In genomic region chr7:53087274-53087673, GRCh38 we compare ENCODE assay signal across 24 cellular contexts. TPM values are rescaled to one million over a fixed set of nuclear protein-coding genes. Genes with fewer than 3 reads are reported as not detected.
DNase-seq lines count a peak whose midpoint lies in the region; ATAC-seq and TF ChIP-seq lines count a peak whose summit lies in the region.
"Had no signal": no experiment of that assay in that cellular context is flagged by ENCODE, and none has a peak within 500 bp of the region (broad histone marks: within the 10 kb centered on the region; RNA-seq: fewer than 3 reads in every experiment).

No MANE protein-coding gene starts in this region.

- no peak for ATAC-seq in Right ventricle myocardium superior (ENCODE audit: poor library complexity)
- ATAC-seq in left cardiac atrium, result no peak
- ATAC-seq in stimulated activated effector memory CD8-positive, alpha-beta T cell treated with anti-CD3 and anti-CD28 coated beads, Interleukin-12 subunit alpha, Interleukin-12 subunit beta, amount 100 ng/mL, for 72 hours, result peak; percentile 11
- ATAC-seq in upper lobe of right lung, result peak; percentile 29
- ATAC-seq: A549; CD8-positive, alpha-beta T cell had no signal

- peaks cover 22% of the 10 kb centered on the region for H3K9me3 Mint-ChIP-seq in stimulated activated effector memory CD8-positive, alpha-beta T cell treated with anti-CD3 and anti-CD28 coated beads, Interleukin-12 subunit alpha, Interleukin-12 subunit beta, amount 100 ng/mL, for 72 hours

- no peaks in the 10 kb centered on the region for H3K4me1 Mint-ChIP-seq in stimulated activated effector memory CD8-positive, alpha-beta T cell treated with anti-CD3 and anti-CD28 coated beads, Interleukin-12 subunit alpha, Interleukin-12 subunit beta, amount 100 ng/mL, for 72 hours
- H3K4me1 Mint-ChIP-seq: B cell had no signal

- DNase-seq in Right ventricle myocardium superior (peak; percentile 34), left cardiac atrium (no peak), upper lobe of right lung (no peak), erythroblast (lab: John Stamatoyannopoulos, UW) (no peak), NCI-H82 treated with DMSO at 0.1 percent for 48 hours (lab: John Stamatoyannopoulos, UW; ENCODE audit: unreplicated experiment) (no peak)
- no peak for DNase-seq in stimulated activated effector memory CD8-positive, alpha-beta T cell treated with anti-CD3 and anti-CD28 coated beads, Interleukin-12 subunit alpha, Interleukin-12 subunit beta, amount 100 ng/mL, for 72 hours (ENCODE audit: low spot score in 2 of 2)
- DNase-seq: AML-193; CD8-positive, alpha-beta T cell; DMS 273 treated with DMSO at 0.1 percent for 48 hours; DMS153; DMS53; DMS79; DND-41; EL; GDM1 had no signal

- H3K4me3 ChIP-seq in upper lobe of right lung, result no peak overlapping the region
- H3K4me3 ChIP-seq: A549; BLaER1 treated with 17β-estradiol and CSF1 and Interleukin-3, amounts not matched to agents 10 nM and 100 nM had no signal

- TF ChIP-seq POLR2A in erythroblast (IDR thresholded peaks at IDR 0.05; ENCODE audit: low read length), result no peak

- no peaks in the 10 kb centered on the region for H3K4me1 ChIP-seq in upper lobe of right lung
- H3K4me1 ChIP-seq: A549 had no signal

- H3K27me3 ChIP-seq in upper lobe of right lung, result no peaks in the 10 kb centered on the region
- H3K27me3 ChIP-seq: BLaER1 treated with 17β-estradiol and CSF1 and Interleukin-3, amounts not matched to agents 10 nM and 100 nM had no signal

- no peak overlapping the region for H3K4me3 Mint-ChIP-seq in stimulated activated effector memory CD8-positive, alpha-beta T cell treated with anti-CD3 and anti-CD28 coated beads, Interleukin-12 subunit alpha, Interleukin-12 subunit beta, amount 100 ng/mL, for 72 hours
- H3K4me3 Mint-ChIP-seq: B cell; CD4-positive, alpha-beta T cell; CD8-positive, alpha-beta T cell had no signal

- H3K27ac ChIP-seq in upper lobe of right lung, result no peak overlapping the region
- H3K27ac ChIP-seq: 22Rv1; A549; BLaER1 treated with 17β-estradiol and CSF1 and Interleukin-3, amounts not matched to agents 10 nM and 100 nM; C4-2B had no signal

- intact Hi-C loops in Right ventricle myocardium superior (cut with DNase I), result no loop called here
- intact Hi-C loops in left cardiac atrium (cut with DNase I), result no loop called here
- intact Hi-C loops in upper lobe of right lung (cut with DNase I), result no loop called here

- no peak for TF ChIP-seq CTCF in upper lobe of right lung (IDR thresholded peaks at IDR 0.05)

- H3K9me3 ChIP-seq in upper lobe of right lung, result no peaks in the 10 kb centered on the region
- H3K9me3 ChIP-seq: A549 had no signal

- H3K36me3 ChIP-seq in upper lobe of right lung, result no peaks in the 10 kb centered on the region
- H3K36me3 ChIP-seq: BLaER1 treated with 17β-estradiol and CSF1 and Interleukin-3, amounts not matched to agents 10 nM and 100 nM had no signal

- H3K27ac Mint-ChIP-seq in stimulated activated effector memory CD8-positive, alpha-beta T cell treated with anti-CD3 and anti-CD28 coated beads, Interleukin-12 subunit alpha, Interleukin-12 subunit beta, amount 100 ng/mL, for 72 hours, result no peak overlapping the region
- H3K27ac Mint-ChIP-seq: B cell; CD4-positive, alpha-beta T cell; CD8-positive, alpha-beta T cell had no signal

- H3K36me3 Mint-ChIP-seq in stimulated activated effector memory CD8-positive, alpha-beta T cell treated with anti-CD3 and anti-CD28 coated beads, Interleukin-12 subunit alpha, Interleukin-12 subunit beta, amount 100 ng/mL, for 72 hours, result no peaks in the 10 kb centered on the region
- H3K36me3 Mint-ChIP-seq: CD8-positive, alpha-beta T cell had no signal

RNA-seq across cellular contexts. Expression of gene POM121L12, which starts 51.8 kb away (rescaled TPM):
- not detected for total RNA-seq in Right ventricle myocardium superior
- total RNA-seq in left cardiac atrium, result not detected
- total RNA-seq in upper lobe of right lung, result not detected
- total RNA-seq: A172; B cell; CD4-positive, alpha-beta T cell; CD8-positive, alpha-beta T cell; Daoy; G401 had no signal

Comparison
In these comparisons a context has a peak if more than half of its experiments do, and no peak if none do; other contexts are left out.
1. ATAC-seq: peak in stimulated activated effector memory CD8-positive, alpha-beta T cell treated with anti-CD3 and anti-CD28 coated beads, Interleukin-12 subunit alpha, Interleukin-12 subunit beta, amount 100 ng/mL, for 72 hours (single experiment) and upper lobe of right lung (single experiment); none in Right ventricle myocardium superior (single experiment) and left cardiac atrium (0 of 2).